Comparison of ENCODE assay signal across 1 cellular context in the genomic region with DNA sequence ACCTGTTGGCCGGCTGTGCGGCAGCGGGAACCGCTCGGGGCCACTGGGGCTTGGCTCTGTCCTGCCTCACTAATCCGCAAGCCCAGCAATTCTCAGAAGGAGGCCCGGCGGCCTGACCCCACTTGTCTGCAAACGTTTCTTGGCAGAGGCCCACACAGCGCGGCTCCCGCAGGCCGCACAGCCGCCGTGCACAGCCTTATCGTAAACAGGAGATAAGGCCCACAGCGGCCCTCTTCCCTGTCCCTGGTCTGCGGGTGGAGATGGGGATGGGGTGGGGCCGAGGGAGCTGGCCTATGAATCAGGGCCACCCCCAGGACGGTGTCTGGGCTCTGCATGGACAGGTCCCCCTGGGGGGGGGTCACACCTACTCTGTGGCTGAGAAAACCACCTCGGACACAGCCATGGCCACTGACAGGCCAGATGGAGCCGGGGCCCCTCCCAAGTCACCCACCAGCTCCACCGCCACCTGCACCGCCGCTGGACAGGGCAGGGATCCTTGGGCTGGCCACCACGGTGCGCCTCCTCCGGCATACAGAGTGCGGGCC.
TF ChIP-seq lines count a peak whose summit lies in the region.

No MANE protein-coding gene starts in this region.

TF ChIP-seq in HEK293, 187 proteins besides CTCF, POLR2A, EP300 and RAD21 (continued from another document):
- TF ChIP-seq, protein P1, sequence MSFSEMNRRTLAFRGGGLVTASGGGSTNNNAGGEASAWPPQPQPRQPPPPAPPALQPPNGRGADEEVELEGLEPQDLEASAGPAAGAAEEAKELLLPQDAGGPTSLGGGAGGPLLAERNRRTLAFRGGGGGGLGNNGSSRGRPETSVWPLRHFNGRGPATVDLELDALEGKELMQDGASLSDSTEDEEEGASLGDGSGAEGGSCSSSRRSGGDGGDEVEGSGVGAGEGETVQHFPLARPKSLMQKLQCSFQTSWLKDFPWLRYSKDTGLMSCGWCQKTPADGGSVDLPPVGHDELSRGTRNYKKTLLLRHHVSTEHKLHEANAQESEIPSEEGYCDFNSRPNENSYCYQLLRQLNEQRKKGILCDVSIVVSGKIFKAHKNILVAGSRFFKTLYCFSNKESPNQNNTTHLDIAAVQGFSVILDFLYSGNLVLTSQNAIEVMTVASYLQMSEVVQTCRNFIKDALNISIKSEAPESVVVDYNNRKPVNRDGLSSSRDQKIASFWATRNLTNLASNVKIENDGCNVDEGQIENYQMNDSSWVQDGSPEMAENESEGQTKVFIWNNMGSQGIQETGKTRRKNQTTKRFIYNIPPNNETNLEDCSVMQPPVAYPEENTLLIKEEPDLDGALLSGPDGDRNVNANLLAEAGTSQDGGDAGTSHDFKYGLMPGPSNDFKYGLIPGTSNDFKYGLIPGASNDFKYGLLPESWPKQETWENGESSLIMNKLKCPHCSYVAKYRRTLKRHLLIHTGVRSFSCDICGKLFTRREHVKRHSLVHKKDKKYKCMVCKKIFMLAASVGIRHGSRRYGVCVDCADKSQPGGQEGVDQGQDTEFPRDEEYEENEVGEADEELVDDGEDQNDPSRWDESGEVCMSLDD (tag by site-specific recombination; IDR thresholded peaks at IDR 0.05): no peak
- 0 out of 2 replicates have a peak, but pooled peaks have one; percentile 10 for TF ChIP-seq SP2 (tag by site-specific recombination; IDR thresholded peaks at IDR 0.05)
- no peak for TF ChIP-seq TCF7L2 (IDR thresholded peaks at IDR 0.05; ENCODE audit: borderline replicate concordance, low read depth, low read length)
- peak; percentile 90 for TF ChIP-seq ZIC2 (tag by site-specific recombination; IDR thresholded peaks at IDR 0.05)
TF ChIP-seq in HEK293: peak in this region for 7.
